In the genomic region with DNA sequence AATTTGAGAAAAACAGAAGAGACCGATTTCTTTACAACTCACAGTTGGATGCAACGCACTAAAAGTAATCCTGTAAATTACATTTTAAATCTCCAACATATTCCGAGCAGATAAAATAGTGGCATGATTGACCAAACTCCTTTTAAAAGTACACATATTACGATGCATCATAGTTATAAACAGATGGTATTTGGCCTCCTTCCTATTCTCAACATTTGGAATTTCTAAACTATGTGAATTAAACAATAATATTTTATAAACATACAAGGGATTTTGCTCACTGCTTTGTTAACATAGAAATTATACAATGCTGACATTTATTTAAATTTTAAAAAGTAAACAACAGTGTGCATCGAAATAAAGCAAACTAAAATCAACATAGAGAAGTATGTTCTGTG, we compare ENCODE assay signal across 23 cellular contexts.
A peak's percentile ranks its signal among the peaks of the same experiment; 100 is the strongest.
DNase-seq lines count a peak whose midpoint lies in the region; ATAC-seq and TF ChIP-seq lines count a peak whose summit lies in the region.
"Had no signal": no experiment of that assay in that cellular context is flagged by ENCODE, and none has a peak within 500 bp of the region (broad histone marks: within the 10 kb centered on the region; RNA-seq: fewer than 3 reads in every experiment).

No MANE protein-coding gene starts in this region.

- peak overlapping the region; percentile 87; the same call in 1 of the 2 replicates for H3K4me3 Mint-ChIP-seq in HFFc6
- peak overlapping the region; percentile 5 for H3K4me3 Mint-ChIP-seq in endodermal cell
- peak overlapping the region; percentile 63 for H3K4me3 Mint-ChIP-seq in neural crest cell
- H3K4me3 Mint-ChIP-seq: activated CD4-positive, alpha-beta memory T cell treated with anti-CD3 and anti-CD28 coated beads for 36 hours had no signal

- peak overlapping the region; percentile 46 for H3K4me3 ChIP-seq in endodermal cell (ENCODE audit: low read length)
- peak overlapping the region in 1 of 4 donors; percentile 15 for H3K4me3 ChIP-seq in tibial nerve
- H3K4me3 ChIP-seq: BLaER1 treated with 17β-estradiol and CSF1 and Interleukin-3, amounts not matched to agents 10 nM and 100 nM had no signal

- no peaks in the 10 kb centered on the region for H3K9me3 ChIP-seq in endodermal cell (ENCODE audit: control insufficient read depth, low read length)
- H3K9me3 ChIP-seq in tibial nerve = no peaks in the 10 kb centered on the region
- H3K9me3 ChIP-seq: neutrophil had no signal

- H3K36me3 Mint-ChIP-seq in HFFc6 (ENCODE audit: low read depth) (no peaks in the 10 kb centered on the region), endodermal cell (ENCODE audit: low read depth) (no peaks in the 10 kb centered on the region), neural crest cell (ENCODE audit: low read depth) (no peaks in the 10 kb centered on the region)
- H3K36me3 Mint-ChIP-seq: activated CD4-positive, alpha-beta memory T cell treated with anti-CD3 and anti-CD28 coated beads for 36 hours; stimulated activated naive B cell treated with anti-CD40 and anti-IgM and Interleukin-4, amounts not matched to agents 10 μg/mL and 1 μg/mL and 100 μg/mL, for 72 hours had no signal

- no peak for TF ChIP-seq POLR2A in tibial nerve (IDR thresholded peaks at IDR 0.05)

- ATAC-seq in GM18511 (IDR thresholded peaks at IDR 0.05; ENCODE audit: unreplicated experiment) (no peak), HG02938 (IDR thresholded peaks at IDR 0.05; ENCODE audit: unreplicated experiment) (no peak), HG02678 (IDR thresholded peaks at IDR 0.05; ENCODE audit: unreplicated experiment) (no peak)
- ATAC-seq: HepG2; left lobe of liver; stimulated activated naive B cell treated with anti-CD40 and anti-IgM and Interleukin-4, amounts not matched to agents 10 μg/mL and 1 μg/mL and 100 μg/mL, for 72 hours had no signal

- H3K27me3 Mint-ChIP-seq in HFFc6 (ENCODE audit: insufficient read depth) = no peaks in the 10 kb centered on the region; the same call in 1 of the 2 replicates
- peaks cover 13% of the 10 kb centered on the region for H3K27me3 Mint-ChIP-seq in endodermal cell (ENCODE audit: insufficient read depth)
- H3K27me3 Mint-ChIP-seq in neural crest cell (ENCODE audit: low read depth) = peaks cover 39% of the 10 kb centered on the region

- H3K4me1 ChIP-seq in endodermal cell (ENCODE audit: control insufficient read depth, insufficient read depth, low read length) (peaks cover 23% of the 10 kb centered on the region), tibial nerve (peaks cover 0 to 34% (median 5%) of the 10 kb centered on the region in 4 donors)

- no peak overlapping the region for H3K27ac ChIP-seq in endodermal cell (ENCODE audit: low read depth, low read length)
- peak overlapping the region; percentile 66 to 94 (median 83) for H3K27ac ChIP-seq in tibial nerve
- H3K27ac ChIP-seq: BLaER1 treated with 17β-estradiol and CSF1 and Interleukin-3, amounts not matched to agents 10 nM and 100 nM; neutrophil had no signal

- no peak for TF ChIP-seq EP300 in tibial nerve (IDR thresholded peaks at IDR 0.05)

- WGBS in endodermal cell (ENCODE audit: insufficient coverage in 1 of 2, insufficient read length in 1 of 2), 2 experiments = 83 to 92% methylated on average over 3 to 5 of the region's 5 CpGs
- WGBS in tibial nerve, 2 donors = 65 to 69% methylated on average over 5 of the region's 5 CpGs

- TF ChIP-seq CTCF in HFFc6 (IDR thresholded peaks at IDR 0.05) = no peak
- no peak for TF ChIP-seq CTCF in endodermal cell (conservative IDR thresholded peaks at IDR 0.05)
- TF ChIP-seq CTCF in neural crest cell (conservative IDR thresholded peaks at IDR 0.05) = no peak
- TF ChIP-seq CTCF in tibial nerve (IDR thresholded peaks at IDR 0.05) = no peak

- H3K27ac Mint-ChIP-seq in HFFc6 = no peak overlapping the region
- peak overlapping the region; percentile 86 for H3K27ac Mint-ChIP-seq in endodermal cell
- no peak overlapping the region for H3K27ac Mint-ChIP-seq in neural crest cell (ENCODE audit: unreplicated experiment)
- H3K27ac Mint-ChIP-seq: activated CD4-positive, alpha-beta memory T cell treated with anti-CD3 and anti-CD28 coated beads for 36 hours; stimulated activated naive B cell treated with anti-CD40 and anti-IgM and Interleukin-4, amounts not matched to agents 10 μg/mL and 1 μg/mL and 100 μg/mL, for 72 hours had no signal

- DNase-seq in HFFc6 (no peak), endodermal cell (no peak), neural crest cell (ENCODE audit: low read depth, low spot score) (no peak), tibial nerve (ENCODE audit: low spot score in 2 of 2) (no peak), activated gamma-delta T cell (lab: John Stamatoyannopoulos, UW) (no peak)
- DNase-seq: activated CD4-positive, alpha-beta memory T cell treated with anti-CD3 and anti-CD28 coated beads for 36 hours; activated CD4-positive, CD25-positive, alpha-beta regulatory T cell; activated naive CD4-positive, alpha-beta T cell; activated T-cell treated with anti-CD3 and anti-CD28 coated beads for 4 hours; amygdala; erythroblast; NCI-H2107; NCI-H510A treated with DMSO at 0.1 percent for 48 hours; retina; stimulated activated naive B cell treated with anti-CD40 and anti-IgM and Interleukin-4, amounts not matched to agents 10 μg/mL and 1 μg/mL and 100 μg/mL, for 72 hours; trophoblast cell had no signal

- no peaks in the 10 kb centered on the region for H3K9me3 Mint-ChIP-seq in HFFc6
- peaks cover 5% of the 10 kb centered on the region for H3K9me3 Mint-ChIP-seq in endodermal cell
- H3K9me3 Mint-ChIP-seq in neural crest cell = no peaks in the 10 kb centered on the region
- H3K9me3 Mint-ChIP-seq: activated CD4-positive, alpha-beta memory T cell treated with anti-CD3 and anti-CD28 coated beads for 36 hours; stimulated activated naive B cell treated with anti-CD40 and anti-IgM and Interleukin-4, amounts not matched to agents 10 μg/mL and 1 μg/mL and 100 μg/mL, for 72 hours had no signal

- H3K36me3 ChIP-seq in endodermal cell (ENCODE audit: control insufficient read depth, insufficient read depth, low read length) (no peaks in the 10 kb centered on the region), tibial nerve (no peaks in the 10 kb centered on the region)
- H3K36me3 ChIP-seq: BLaER1 treated with 17β-estradiol and CSF1 and Interleukin-3, amounts not matched to agents 10 nM and 100 nM; neutrophil had no signal

- peaks cover 54% of the 10 kb centered on the region for H3K4me1 Mint-ChIP-seq in HFFc6 (ENCODE audit: low read depth)
- H3K4me1 Mint-ChIP-seq in endodermal cell = peaks cover 61% of the 10 kb centered on the region
- H3K4me1 Mint-ChIP-seq in neural crest cell = peaks cover 24% of the 10 kb centered on the region

- peak overlapping the region; percentile 3 for H3K9ac ChIP-seq in endodermal cell (ENCODE audit: extremely low read depth, low read length, poor library complexity, severe bottlenecking)
- H3K9ac ChIP-seq: BLaER1 treated with 17β-estradiol and CSF1 and Interleukin-3, amounts not matched to agents 10 nM and 100 nM had no signal

- H3K27me3 ChIP-seq in endodermal cell (ENCODE audit: control insufficient read depth, insufficient read depth, low read length, poor library complexity, severe bottlenecking) = peaks cover 6% of the 10 kb centered on the region
- no peaks in the 10 kb centered on the region for H3K27me3 ChIP-seq in tibial nerve

Comparison
In these comparisons a context has a peak if more than half of its experiments do, and no peak if none do; other contexts are left out.
1. H3K4me3 Mint-ChIP-seq: peak in every context shown above with its lines; median percentile 87 in HFFc6; 63 in neural crest cell; 5 in endodermal cell.